8 cellular contexts compared by ENCODE assay signal in the genomic region with DNA sequence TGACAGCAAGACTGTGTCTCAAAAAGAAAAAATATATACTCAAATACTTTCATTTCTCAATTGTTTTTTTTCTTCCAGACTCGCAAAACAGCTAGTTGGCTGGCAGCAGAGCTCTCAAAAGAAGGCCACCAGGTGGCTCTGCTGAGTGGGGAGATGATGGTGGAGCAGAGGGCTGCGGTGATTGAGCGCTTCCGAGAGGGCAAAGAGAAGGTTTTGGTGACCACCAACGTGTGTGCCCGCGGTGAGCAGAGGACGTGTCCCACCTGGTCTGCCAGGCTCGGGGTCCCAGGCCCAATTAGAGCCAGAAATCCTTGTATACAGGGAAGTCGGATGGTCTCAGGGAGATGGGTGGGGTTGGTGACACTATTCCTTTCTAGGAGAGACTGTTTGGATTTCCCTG. TPM values are rescaled to one million over a fixed set of nuclear protein-coding genes. Genes with fewer than 3 reads are reported as not detected.
DNase-seq lines count a peak whose midpoint lies in the region; ATAC-seq and TF ChIP-seq lines count a peak whose summit lies in the region.
"Not testable (repeated sequence)": the region's sequence is repeated elsewhere in the genome, so short reads cannot be mapped to it uniquely, and the experiment has no call there.

No MANE protein-coding gene starts in this region.

- H3K27me3 ChIP-seq in CD8-positive, alpha-beta memory T cell (ENCODE audit: insufficient read depth, low read length, poor library complexity, severe bottlenecking); SK-N-SH (ENCODE audit: insufficient read depth); heart left ventricle: not testable (repeated sequence)

- H3K4me2 ChIP-seq in SK-N-SH, result not testable (repeated sequence)

- peak overlapping the region in 6 of 8 donors; percentile 10 to 84 (median 60) for H3K27ac Mint-ChIP-seq in CD8-positive, alpha-beta memory T cell
- peak overlapping the region; percentile 42 for H3K27ac Mint-ChIP-seq in HFFc6
- peak overlapping the region; percentile 53 for H3K27ac Mint-ChIP-seq in central memory CD8-positive, alpha-beta T cell (ENCODE audit: low read depth)
- peak overlapping the region in 1 of 2 donors; percentile 42 for H3K27ac Mint-ChIP-seq in natural killer cell
- peak overlapping the region in 1 of 2 donors; percentile 50 for H3K27ac Mint-ChIP-seq in stimulated activated naive CD8-positive, alpha-beta T cell treated with anti-CD3 and anti-CD28 coated beads, Interleukin-15, amount 100 ng/mL, for 72 hours

- H3K4me1 ChIP-seq in CD8-positive, alpha-beta memory T cell (ENCODE audit: insufficient read depth, low read length); SK-N-SH (ENCODE audit: control insufficient read depth in 1 of 2, insufficient read depth in 2 of 2, low read depth in 1 of 2, low read length in 1 of 2); heart left ventricle: not testable (repeated sequence)

- H3K9me2 ChIP-seq in SK-N-SH, result not testable (repeated sequence)

- not testable (repeated sequence) for H3K4me1 Mint-ChIP-seq in CD8-positive, alpha-beta memory T cell; HFFc6 (ENCODE audit: low read depth); activated T-cell treated with anti-CD3 and anti-CD28 coated beads, Interleukin-2, amount 50 U/mL, for 4 hours (ENCODE audit: low read depth); natural killer cell
- H3K4me1 Mint-ChIP-seq in central memory CD8-positive, alpha-beta T cell, result peaks cover 10% of the 10 kb centered on the region
- H3K4me1 Mint-ChIP-seq in stimulated activated naive CD8-positive, alpha-beta T cell treated with anti-CD3 and anti-CD28 coated beads, Interleukin-15, amount 100 ng/mL, for 72 hours, result peaks cover 11% of the 10 kb centered on the region

- H3K36me3 ChIP-seq in CD8-positive, alpha-beta memory T cell (ENCODE audit: insufficient read depth, low read length), result peaks cover 27% of the 10 kb centered on the region
- H3K36me3 ChIP-seq in SK-N-SH (replicated peaks in 1 of 2; ENCODE audit: control insufficient read depth in 1 of 2, insufficient read depth in 2 of 2, low read length in 1 of 2) (peaks cover 20 to 55% of the 10 kb centered on the region in 2 experiments), heart left ventricle (peaks cover 0 to 97% (median 93%) of the 10 kb centered on the region in 9 donors)

- H3K27me3 Mint-ChIP-seq in CD8-positive, alpha-beta memory T cell; HFFc6 (ENCODE audit: insufficient read depth); activated T-cell treated with anti-CD3 and anti-CD28 coated beads, Interleukin-2, amount 50 U/mL, for 4 hours (ENCODE audit: low read depth); central memory CD8-positive, alpha-beta T cell; natural killer cell (ENCODE audit: low read depth in 2 of 2); stimulated activated naive CD8-positive, alpha-beta T cell treated with anti-CD3 and anti-CD28 coated beads, Interleukin-15, amount 100 ng/mL, for 72 hours: not testable (repeated sequence)

- not testable (repeated sequence) for H3K9me3 ChIP-seq in CD8-positive, alpha-beta memory T cell (ENCODE audit: low read length); SK-N-SH; heart left ventricle

- TF ChIP-seq EP300 in SK-N-SH (IDR thresholded peaks at IDR 0.05; ENCODE audit: borderline replicate concordance in 1 of 2, low read depth in 1 of 2, low read length in 1 of 2), result not testable (repeated sequence)

- CTCF ChIA-PET in CD8-positive, alpha-beta memory T cell (lab: Charles Lee), result interaction anchor here (0.8 to 1.9 kb wide), 9 partner anchors 9 to 283 kb away, joined by 3 to 10 read pairs (median 3); a partner anchor contains a TSS
- CTCF ChIA-PET in SK-N-SH (lab: Yijun Ruan, JAX), result interaction anchor here (0.9 to 2.4 kb wide), 9 partner anchors 8 to 284 kb away, joined by 3 to 9 read pairs (median 4); a partner anchor contains a TSS

- peaks cover 22% of the 10 kb centered on the region for H3F3A ChIP-seq in SK-N-SH (replicated peaks; ENCODE audit: insufficient read depth)

- H4K20me1 ChIP-seq in SK-N-SH (ENCODE audit: insufficient read depth), result not testable (repeated sequence)

- TF ChIP-seq CTCF in HFFc6 (IDR thresholded peaks at IDR 0.05) (peak; percentile 83), SK-N-SH (IDR thresholded peaks at IDR 0.05) (peak; percentile 78), heart left ventricle (IDR thresholded peaks at IDR 0.05) (peak; percentile 50 to 79 (median 68)), natural killer cell (IDR thresholded peaks at IDR 0.05) (peak; percentile 43)

- peaks cover 0 to 79% (median 11%) of the 10 kb centered on the region in 3 donors for H3K36me3 Mint-ChIP-seq in CD8-positive, alpha-beta memory T cell
- H3K36me3 Mint-ChIP-seq in HFFc6 (ENCODE audit: low read depth), result peaks cover 34% of the 10 kb centered on the region
- peaks cover 35% of the 10 kb centered on the region for H3K36me3 Mint-ChIP-seq in activated T-cell treated with anti-CD3 and anti-CD28 coated beads, Interleukin-2, amount 50 U/mL, for 4 hours (ENCODE audit: insufficient read depth)
- H3K36me3 Mint-ChIP-seq in central memory CD8-positive, alpha-beta T cell (ENCODE audit: insufficient read depth), result peaks cover 51% of the 10 kb centered on the region
- not testable (repeated sequence) for H3K36me3 Mint-ChIP-seq in natural killer cell

- H2AFZ ChIP-seq in SK-N-SH (ENCODE audit: low read depth), result not testable (repeated sequence)

- ATAC-seq in activated T-cell treated with anti-CD3 and anti-CD28 coated beads, Interleukin-2, amount 50 U/mL, for 4 hours, result peak; percentile 75 to 81
- ATAC-seq in central memory CD8-positive, alpha-beta T cell (replicated peaks; ENCODE audit: extremely low read depth, poor library complexity, severe bottlenecking), result peak; percentile 56
- ATAC-seq in heart left ventricle (peak in 3 of 4 donors; percentile 70 to 77 (median 77)), natural killer cell (peak in 2 of 3 donors; percentile 69 to 88)
- peak; percentile 70 for ATAC-seq in stimulated activated naive CD8-positive, alpha-beta T cell treated with anti-CD3 and anti-CD28 coated beads, Interleukin-15, amount 100 ng/mL, for 72 hours

- 78% methylated on average over 10 of the region's 10 CpGs for whole genome bisulfite sequencing in SK-N-SH (ENCODE audit: low lambda C conversion rate)
- 38 to 42% (median 39%) methylated on average over 10 of the region's 10 CpGs for WGBS in heart left ventricle, 4 donors

- TF ChIP-seq RAD21 in SK-N-SH (IDR thresholded peaks at IDR 0.05; ENCODE audit: low read length), result peak; percentile 54

- peak overlapping the region in 1 of 7 donors; percentile 24 for H3K4me3 Mint-ChIP-seq in CD8-positive, alpha-beta memory T cell
- not testable (repeated sequence) for H3K4me3 Mint-ChIP-seq in HFFc6; activated T-cell treated with anti-CD3 and anti-CD28 coated beads, Interleukin-2, amount 50 U/mL, for 4 hours; central memory CD8-positive, alpha-beta T cell; natural killer cell; stimulated activated naive CD8-positive, alpha-beta T cell treated with anti-CD3 and anti-CD28 coated beads, Interleukin-15, amount 100 ng/mL, for 72 hours

- not testable (repeated sequence) for TF ChIP-seq POLR2A in heart left ventricle (IDR thresholded peaks at IDR 0.05)

- not testable (repeated sequence) for H3K27ac ChIP-seq in CD8-positive, alpha-beta memory T cell (ENCODE audit: low read depth, low read length); SK-N-SH (ENCODE audit: low read depth in 2 of 2, low read length in 1 of 2); heart left ventricle

- not testable (repeated sequence) for H3K9ac ChIP-seq in SK-N-SH

- peak; percentile 17 to 62 (median 34) for DNase-seq in CD8-positive, alpha-beta memory T cell
- DNase-seq in HFFc6 (peak; percentile 26), SK-N-SH (peak; percentile 32), heart left ventricle (peak in 1 of 5 donors; percentile 41), natural killer cell (peak; percentile 23)
- peak; percentile 28 for DNase-seq in activated T-cell treated with anti-CD3 and anti-CD28 coated beads, Interleukin-2, amount 50 U/mL, for 4 hours
- DNase-seq in central memory CD8-positive, alpha-beta T cell (ENCODE audit: low spot score in 2 of 2), result peak in 1 of 2 donors; percentile 22
- DNase-seq in stimulated activated naive CD8-positive, alpha-beta T cell treated with anti-CD3 and anti-CD28 coated beads, Interleukin-15, amount 100 ng/mL, for 72 hours, result peak; percentile 37 to 42

- not testable (repeated sequence) for H3K79me2 ChIP-seq in SK-N-SH (ENCODE audit: insufficient read depth)

- H3K9me3 Mint-ChIP-seq in CD8-positive, alpha-beta memory T cell; HFFc6; activated T-cell treated with anti-CD3 and anti-CD28 coated beads, Interleukin-2, amount 50 U/mL, for 4 hours; central memory CD8-positive, alpha-beta T cell; natural killer cell; stimulated activated naive CD8-positive, alpha-beta T cell treated with anti-CD3 and anti-CD28 coated beads, Interleukin-15, amount 100 ng/mL, for 72 hours: not testable (repeated sequence)

- intact Hi-C loops in heart left ventricle (cut with DNase I), result loop anchor here in 7 of 10 donors (5.0 to 10.0 kb wide), 3 partner anchors 102 to 285 kb away; no protein-coding TSS in a partner anchor
- intact Hi-C loops in natural killer cell (cut with micrococcal nuclease), result loop anchor here (5.0 kb wide), 1 partner anchor 282 kb away; no protein-coding TSS in a partner anchor

- not testable (repeated sequence) for H3K4me3 ChIP-seq in CD8-positive, alpha-beta memory T cell (ENCODE audit: low read length); SK-N-SH (ENCODE audit: low read depth in 2 of 2, low read length in 1 of 2); heart left ventricle

- POLR2A ChIA-PET in CD8-positive, alpha-beta memory T cell (lab: Charles Lee), result interaction anchor here (1.1 kb wide), 1 partner anchor 83 kb away, joined by 4 read pairs; no protein-coding TSS in a partner anchor
- POLR2A ChIA-PET in SK-N-SH (lab: Yijun Ruan, JAX), result interaction anchor here (0.6 to 1.2 kb wide), 5 partner anchors 45 to 401 kb away, joined by 3 to 4 read pairs (median 3); no protein-coding TSS in a partner anchor

RNA-seq across cellular contexts. Expression of a gene that starts 23.4 kb away (rescaled TPM):
- 10 to 100 TPM; 73.6 to 76.1 TPM for total RNA-seq in CD8-positive, alpha-beta memory T cell
- polyA plus RNA-seq in CD8-positive, alpha-beta memory T cell, result 45.3 TPM
- 10 to 100 TPM; 40.1 to 50.9 (median 43.8) TPM for total RNA-seq in HFFc6 (2021; fragmentation: NEBNext Ultra II Directional; extraction: Animal tissue kit (Norgen Biotek cat#: 25700))
- 56.0 and 61.1 TPM in 2 replicates for polyA plus RNA-seq in SK-N-SH (2012; rRNA removed)
- 50.2 and 54.3 TPM in 2 replicates for polyA plus RNA-seq in SK-N-SH (2012; cell fraction: cytosol; rRNA removed)
- 50.3 and 61.2 TPM in 2 replicates for polyA plus RNA-seq in SK-N-SH (2012; cell fraction: nucleus; rRNA removed)
- 10 to 100 TPM; 77.5 to 86.6 (median 78.7) TPM for total RNA-seq in activated T-cell treated with anti-CD3 and anti-CD28 coated beads, Interleukin-2, amount 50 U/mL, for 4 hours
- total RNA-seq in heart left ventricle, result 10 to 100 TPM; 19.9 to 32.0 (median 25.8) TPM
- 10 to 100 TPM; 13.7 to 30.2 TPM for polyA plus RNA-seq in heart left ventricle
- 10 to 100 TPM; 46.5 to 55.3 (median 53.4) TPM for total RNA-seq in natural killer cell
